ENCODE assay signal across 1 cellular context in genomic region chr1:6423321-6423999, GRCh38.
TF ChIP-seq lines count a peak whose summit lies in the region.

No MANE protein-coding gene starts in this region.

TF ChIP-seq in HEK293, 187 proteins besides CTCF, POLR2A, EP300 and RAD21 (continued from another document):
- TF ChIP-seq GLIS2 (tag by site-specific recombination; IDR thresholded peaks at IDR 0.05) (peak; percentile 91), SCRT2 (tag by site-specific recombination; IDR thresholded peaks at IDR 0.05) (peak; percentile 95), ZBTB10 (tag by site-specific recombination; IDR thresholded peaks at IDR 0.05) (no peak), ZBTB8A (tag by site-specific recombination; IDR thresholded peaks at IDR 0.05) (peak; percentile 11; the same call in 1 of the 2 replicates), EGR2 (tag by site-specific recombination; IDR thresholded peaks at IDR 0.05; ENCODE audit: low read depth) (peak; percentile 91), ZBTB6 (tag by site-specific recombination; IDR thresholded peaks at IDR 0.05) (no peak), SCRT1 (tag by site-specific recombination; IDR thresholded peaks at IDR 0.05; ENCODE audit: borderline replicate concordance) (peak; percentile 75; the same call in 1 of the 2 replicates), ZNF2 (tag by site-specific recombination; IDR thresholded peaks at IDR 0.05) (peak; percentile 91), ZNF433 (tag by site-specific recombination; IDR thresholded peaks at IDR 0.05; ENCODE audit: low read depth) (no peak), ZNF791 (tag by site-specific recombination; IDR thresholded peaks at IDR 0.05) (no peak), ZNF146 (tag by site-specific recombination; IDR thresholded peaks at IDR 0.05) (no peak), PATZ1 (tag by site-specific recombination; IDR thresholded peaks at IDR 0.05) (peak; percentile 78), ZEB2 (tag by site-specific recombination; IDR thresholded peaks at IDR 0.05) (peak; percentile 96)
